ENCODE assay signal across 32 cellular contexts in the genomic region with DNA sequence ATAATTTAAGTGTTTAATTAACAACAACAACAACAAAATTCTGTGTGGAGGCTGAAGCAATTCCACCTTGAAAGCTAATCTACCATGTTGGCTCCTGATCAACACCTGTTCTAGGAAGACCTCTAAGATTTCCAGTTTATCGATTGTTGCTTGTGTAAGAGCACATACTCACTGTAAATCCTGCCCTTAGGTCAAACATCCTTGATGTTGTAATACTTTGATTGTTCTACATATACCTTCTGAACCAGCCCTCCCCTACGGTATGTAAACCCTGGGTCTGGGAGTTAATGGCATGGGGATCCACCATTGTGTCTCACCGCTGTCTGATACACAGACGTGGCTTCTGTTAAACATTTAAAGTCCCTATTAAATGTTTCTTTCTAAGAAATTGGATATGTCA.
"Had no signal": no experiment of that assay in that cellular context is flagged by ENCODE, and none has a peak within 500 bp of the region (broad histone marks: within the 10 kb centered on the region; RNA-seq: fewer than 3 reads in every experiment).

No MANE protein-coding gene starts in this region.

- H3K9ac ChIP-seq: parathyroid adenoma had no signal

- H3K27ac ChIP-seq: colonic mucosa, esophagus squamous epithelium, heart right ventricle, left ventricle myocardium inferior, lower lobe of right lung, neutrophil, parathyroid adenoma, sigmoid colon, spleen, testis, tibial artery, upper lobe of right lung, uterus had no signal

- H3K4me3 ChIP-seq: colonic mucosa, esophagus squamous epithelium, heart right ventricle, left ventricle myocardium inferior, lower lobe of right lung, mucosa of descending colon, sigmoid colon, spleen, testis, tibial artery, upper lobe of right lung, uterus had no signal

- H3K36me3 ChIP-seq: colonic mucosa, esophagus squamous epithelium, heart right ventricle, left ventricle myocardium inferior, lower lobe of right lung, neutrophil, sigmoid colon, spleen, tibial artery, upper lobe of right lung, uterus had no signal

- DNase-seq: colonic mucosa; effector CD8-positive, alpha-beta T cell; endodermal cell; esophagus squamous epithelium; foreskin melanocyte; glutamatergic neuron; heart right ventricle; hippocampal formation; left cardiac atrium; left ventricle myocardium inferior; lower lobe of right lung; mucosa of descending colon; naive B cell; sigmoid colon; spleen; stimulated activated CD4-positive, alpha-beta T cell treated with anti-CD3 and anti-CD28 coated beads, Interleukin-4, amount 100 ng/mL, for 4 hours; stimulated activated naive CD8-positive, alpha-beta T cell treated with anti-CD3 and anti-CD28 coated beads, Interleukin-15, Interleukin-2, amounts not matched to agents 100 U/mL and 50 U/mL, for 24 hours; substantia nigra; testis; tibial artery; upper lobe of right lung; uterus had no signal

- H3K27ac Mint-ChIP-seq: dendritic cell treated with granulocyte-macrophage colony-stimulating factor and Interleukin-4, amounts not matched to agents 40 ng/mL and 50 ng/mL, for 4 days; endodermal cell; memory B cell; mesothelial cell of epicardium; natural killer cell treated with Interleukin-12 subunit alpha and Interleukin-12 subunit beta and Interleukin-15 and Interleukin-18, amount 100 ng/mL, for 72 hours; progenitor cell of endocrine pancreas; stimulated activated memory B cell treated with anti-CD40 and anti-IgM and Interleukin-4, amounts not matched to agents 10 μg/mL and 1 μg/mL and 100 μg/mL, for 72 hours had no signal

- H3K4me1 ChIP-seq: colonic mucosa, esophagus squamous epithelium, lower lobe of right lung, parathyroid adenoma, sigmoid colon, spleen, testis, tibial artery, upper lobe of right lung, uterus had no signal

- H3K27me3 Mint-ChIP-seq: dendritic cell treated with granulocyte-macrophage colony-stimulating factor and Interleukin-4, amounts not matched to agents 40 ng/mL and 50 ng/mL, for 4 days; memory B cell; naive B cell; natural killer cell treated with Interleukin-12 subunit alpha and Interleukin-12 subunit beta and Interleukin-15 and Interleukin-18, amount 100 ng/mL, for 72 hours; progenitor cell of endocrine pancreas; stimulated activated memory B cell treated with anti-CD40 and anti-IgM and Interleukin-4, amounts not matched to agents 10 μg/mL and 1 μg/mL and 100 μg/mL, for 72 hours had no signal

- FAIRE-seq: islet of Langerhans had no signal

- ATAC-seq: heart right ventricle; left cardiac atrium; lower lobe of right lung; mucosa of descending colon; natural killer cell treated with Interleukin-12 subunit alpha and Interleukin-12 subunit beta and Interleukin-15 and Interleukin-18, amount 100 ng/mL, for 72 hours; stimulated activated memory B cell treated with anti-CD40 and anti-IgM and Interleukin-4, amounts not matched to agents 10 μg/mL and 1 μg/mL and 100 μg/mL, for 72 hours; stimulated activated naive CD8-positive, alpha-beta T cell treated with anti-CD3 and anti-CD28 coated beads, Interleukin-15, Interleukin-2, amounts not matched to agents 100 U/mL and 50 U/mL, for 24 hours; upper lobe of right lung had no signal

- H3K9me3 Mint-ChIP-seq: dendritic cell treated with granulocyte-macrophage colony-stimulating factor and Interleukin-4, amounts not matched to agents 40 ng/mL and 50 ng/mL, for 4 days; natural killer cell treated with Interleukin-12 subunit alpha and Interleukin-12 subunit beta and Interleukin-15 and Interleukin-18, amount 100 ng/mL, for 72 hours; stimulated activated memory B cell treated with anti-CD40 and anti-IgM and Interleukin-4, amounts not matched to agents 10 μg/mL and 1 μg/mL and 100 μg/mL, for 72 hours had no signal

- H3K36me3 Mint-ChIP-seq: mesothelial cell of epicardium had no signal

- H3K9me3 ChIP-seq: colonic mucosa, esophagus squamous epithelium, left ventricle myocardium inferior, lower lobe of right lung, mucosa of descending colon, neutrophil, sigmoid colon, spleen, testis, tibial artery, upper lobe of right lung, uterus had no signal

- H3K27me3 ChIP-seq: colonic mucosa, esophagus squamous epithelium, heart right ventricle, neutrophil, sigmoid colon, spleen, testis, tibial artery, upper lobe of right lung, uterus had no signal

- H2AFZ ChIP-seq: parathyroid adenoma had no signal

- H3K4me1 Mint-ChIP-seq: memory B cell; naive B cell; stimulated activated memory B cell treated with anti-CD40 and anti-IgM and Interleukin-4, amounts not matched to agents 10 μg/mL and 1 μg/mL and 100 μg/mL, for 72 hours had no signal

- H3K4me3 Mint-ChIP-seq: dendritic cell treated with granulocyte-macrophage colony-stimulating factor and Interleukin-4, amounts not matched to agents 40 ng/mL and 50 ng/mL, for 4 days; endodermal cell; memory B cell; mesothelial cell of epicardium; naive B cell; natural killer cell treated with Interleukin-12 subunit alpha and Interleukin-12 subunit beta and Interleukin-15 and Interleukin-18, amount 100 ng/mL, for 72 hours; neural crest cell; stimulated activated memory B cell treated with anti-CD40 and anti-IgM and Interleukin-4, amounts not matched to agents 10 μg/mL and 1 μg/mL and 100 μg/mL, for 72 hours had no signal
